Comparison of ENCODE assay signal across 19 cellular contexts in the genomic region with DNA sequence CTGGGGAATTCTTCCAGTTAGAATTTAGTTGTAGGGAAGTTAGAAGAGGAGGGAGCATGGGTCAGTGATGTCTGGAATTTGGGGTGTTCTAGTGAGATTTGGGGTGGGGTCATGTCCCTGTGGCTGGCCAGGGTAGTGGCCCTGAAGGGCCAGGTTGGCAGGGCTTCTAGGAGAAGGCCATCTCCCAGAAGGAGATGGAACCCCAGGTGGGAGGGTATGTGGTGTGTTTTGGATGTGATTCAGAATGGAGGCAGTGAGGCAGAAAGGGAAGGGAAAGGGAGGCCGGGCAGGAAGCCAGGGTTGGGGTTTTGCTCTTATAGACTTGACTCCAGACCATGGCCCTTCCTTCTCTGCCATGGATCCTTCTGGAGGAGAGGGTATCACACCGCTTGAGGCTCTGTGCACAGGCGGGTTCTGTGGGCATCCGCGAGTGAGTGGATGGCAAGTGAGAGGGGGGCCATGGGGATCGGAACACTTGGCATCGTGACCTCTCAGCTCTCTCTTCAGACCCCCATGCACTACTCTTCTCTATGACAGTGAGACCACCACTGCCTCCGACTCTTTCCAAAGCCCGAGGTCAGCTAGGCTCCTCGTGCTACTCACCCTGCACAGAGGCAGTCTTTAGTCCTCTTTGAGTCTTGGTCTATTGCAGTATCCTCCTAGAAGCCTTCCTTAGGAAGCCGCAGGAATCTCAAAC. TPM values are rescaled to one million over a fixed set of nuclear protein-coding genes. Genes with fewer than 3 reads are reported as not detected.
DNase-seq lines count a peak whose midpoint lies in the region; ATAC-seq and TF ChIP-seq lines count a peak whose summit lies in the region.
"Had no signal": no experiment of that assay in that cellular context is flagged by ENCODE, and none has a peak within 500 bp of the region (broad histone marks: within the 10 kb centered on the region; RNA-seq: fewer than 3 reads in every experiment).

No MANE protein-coding gene starts in this region.

- H3K27ac ChIP-seq in 22Rv1 (peak overlapping the region; percentile 66; the same call in 1 of the 2 replicates), OCI-LY1 (ENCODE audit: low read depth, low read length, poor library complexity, severe bottlenecking) (peak overlapping the region; percentile 88), neural progenitor cell (no peak overlapping the region), colonic mucosa (no peak overlapping the region)
- H3K27ac ChIP-seq: epithelial cell of prostate, thoracic aorta had no signal

- H2AFZ ChIP-seq in OCI-LY1 (ENCODE audit: low read length) = no peak overlapping the region
- no peak overlapping the region for H2AFZ ChIP-seq in neural progenitor cell (replicated peaks)

- no peaks in the 10 kb centered on the region for H3K9me3 Mint-ChIP-seq in neural progenitor cell
- H3K9me3 Mint-ChIP-seq: activated CD8-positive, alpha-beta T cell treated with anti-CD3 and anti-CD28 coated beads for 36 hours had no signal

- ATAC-seq in HG02642 (IDR thresholded peaks at IDR 0.05; ENCODE audit: poor library complexity, unreplicated experiment) = no peak
- ATAC-seq: activated CD8-positive, alpha-beta T cell treated with anti-CD3 and anti-CD28 coated beads for 36 hours; SK-N-SH treated with all-trans-retinoic acid at 6 μM for 48 hours had no signal

- TF ChIP-seq CTCF in 22Rv1 (IDR thresholded peaks at IDR 0.05) (no peak), OCI-LY1 (IDR thresholded peaks at IDR 0.05; ENCODE audit: low read length) (no peak), neural progenitor cell (IDR thresholded peaks at IDR 0.05) (no peak), colonic mucosa (IDR thresholded peaks at IDR 0.05) (no peak)

- H3K9me3 ChIP-seq in OCI-LY1 (ENCODE audit: low read length) = no peaks in the 10 kb centered on the region
- no peaks in the 10 kb centered on the region for H3K9me3 ChIP-seq in neural progenitor cell (ENCODE audit: low read depth)
- no peaks in the 10 kb centered on the region for H3K9me3 ChIP-seq in colonic mucosa
- H3K9me3 ChIP-seq: MG63, thoracic aorta had no signal

- peaks cover 60% of the 10 kb centered on the region for H3K4me1 Mint-ChIP-seq in neural progenitor cell

- peak overlapping the region; percentile 3 for H3K4me3 Mint-ChIP-seq in neural progenitor cell
- H3K4me3 Mint-ChIP-seq: activated CD8-positive, alpha-beta T cell treated with anti-CD3 and anti-CD28 coated beads for 36 hours had no signal

- H3K4me2 ChIP-seq in OCI-LY1 (ENCODE audit: low read length) (peak overlapping the region; percentile 56; the same call in 1 of the 2 replicates), neural progenitor cell (peak overlapping the region; percentile 49)

- H3K4me3 ChIP-seq in OCI-LY1 (ENCODE audit: low read depth, low read length, poor library complexity, severe bottlenecking) (no peak overlapping the region), neural progenitor cell (no peak overlapping the region), colonic mucosa (no peak overlapping the region)
- H3K4me3 ChIP-seq: MG63, thoracic aorta had no signal

- H4K20me1 ChIP-seq in OCI-LY1 (ENCODE audit: insufficient read depth, low read length) (no peaks in the 10 kb centered on the region), neural progenitor cell (ENCODE audit: low read depth) (peaks cover 86% of the 10 kb centered on the region)

- H3K9me2 ChIP-seq in OCI-LY1 (ENCODE audit: low read depth, low read length) = no peaks in the 10 kb centered on the region

- H3K27ac Mint-ChIP-seq in neural progenitor cell = peak overlapping the region; percentile 83
- H3K27ac Mint-ChIP-seq: activated CD8-positive, alpha-beta T cell treated with anti-CD3 and anti-CD28 coated beads for 36 hours had no signal

- no peaks in the 10 kb centered on the region for H3K27me3 Mint-ChIP-seq in neural progenitor cell (ENCODE audit: insufficient read depth, low read depth)

- intact Hi-C loops in colonic mucosa (cut with DNase I) = no loop called here

- DNase-seq in DMS79 treated with DMSO at 0.1 percent for 48 hours (lab: John Stamatoyannopoulos, UW) = peak; percentile 76
- DNase-seq in neural progenitor cell (ENCODE audit: low spot score) = no peak
- DNase-seq in COR-L47 (lab: John Stamatoyannopoulos, UW) = no peak
- no peak for DNase-seq in colonic mucosa
- DNase-seq: activated CD4-positive, CD25-positive, alpha-beta regulatory T cell; activated CD8-positive, alpha-beta T cell treated with anti-CD3 and anti-CD28 coated beads for 36 hours; activated naive CD4-positive, alpha-beta T cell; amniotic stem cell; caudate nucleus; islet precursor cell; MG63; NCI-H446 treated with DMSO at 0.1 percent for 48 hours; stimulated activated CD4-positive, alpha-beta T cell treated with anti-CD3 and anti-CD28 coated beads, Interleukin-15, amount 100 ng/mL, for 24 hours had no signal

- peaks cover 10% of the 10 kb centered on the region for H3K36me3 Mint-ChIP-seq in neural progenitor cell

- H3K27me3 ChIP-seq in OCI-LY1 (ENCODE audit: insufficient read depth, low read length) = no peaks in the 10 kb centered on the region
- no peaks in the 10 kb centered on the region for H3K27me3 ChIP-seq in neural progenitor cell
- H3K27me3 ChIP-seq in colonic mucosa = no peaks in the 10 kb centered on the region
- H3K27me3 ChIP-seq: MG63 had no signal

- no peaks in the 10 kb centered on the region for H3K79me2 ChIP-seq in OCI-LY1 (ENCODE audit: insufficient read depth, low read length)
- peaks cover 67% of the 10 kb centered on the region for H3K79me2 ChIP-seq in neural progenitor cell (ENCODE audit: low read depth)

- H3F3A ChIP-seq in OCI-LY1 (ENCODE audit: insufficient read depth, low read length) (no peaks in the 10 kb centered on the region), neural progenitor cell (ENCODE audit: low read depth) (peaks cover 43% of the 10 kb centered on the region)

- peaks cover 40% of the 10 kb centered on the region for H3K4me1 ChIP-seq in OCI-LY1 (ENCODE audit: insufficient read depth, low read length, severe bottlenecking)
- H3K4me1 ChIP-seq in neural progenitor cell = peaks cover 54% of the 10 kb centered on the region
- H3K4me1 ChIP-seq in colonic mucosa = no peaks in the 10 kb centered on the region

- H3K9ac ChIP-seq in OCI-LY1 (ENCODE audit: low read length) (no peak overlapping the region; the same call in 1 of the 2 replicates), neural progenitor cell (no peak overlapping the region), colonic mucosa (ENCODE audit: low read depth in 2 of 2, low read length in 2 of 2) (no peak overlapping the region)

- H3K36me3 ChIP-seq in OCI-LY1 (ENCODE audit: insufficient read depth, low read length) (no peaks in the 10 kb centered on the region), neural progenitor cell (no peaks in the 10 kb centered on the region), colonic mucosa (no peaks in the 10 kb centered on the region)
- H3K36me3 ChIP-seq: MG63, thoracic aorta had no signal

RNA-seq across cellular contexts. Expression of a gene that starts 7.3 kb away (rescaled TPM):
- 30.8 and 33.2 TPM in 2 replicates for total RNA-seq in neural progenitor cell (ENCODE audit: low replicate concordance)
- total RNA-seq in colonic mucosa = 1 to 10 TPM in 1 of 2 donors, under 1 TPM in 1; 0.77 to 1.1 TPM

Comparison
In these comparisons a context has a peak if more than half of its experiments do, and no peak if none do; other contexts are left out.
1. H3K27ac ChIP-seq: peak in 22Rv1 (single experiment) and OCI-LY1 (single experiment); none in neural progenitor cell (single experiment) and colonic mucosa (single experiment).
2. RNA of a gene that starts 7.3 kb away (total RNA-seq): 30.8 to 33.2 TPM in neural progenitor cell; 0.77 to 1.1 TPM in colonic mucosa; every median in the first group is over 10 times any median in the second.